In the genomic region with DNA sequence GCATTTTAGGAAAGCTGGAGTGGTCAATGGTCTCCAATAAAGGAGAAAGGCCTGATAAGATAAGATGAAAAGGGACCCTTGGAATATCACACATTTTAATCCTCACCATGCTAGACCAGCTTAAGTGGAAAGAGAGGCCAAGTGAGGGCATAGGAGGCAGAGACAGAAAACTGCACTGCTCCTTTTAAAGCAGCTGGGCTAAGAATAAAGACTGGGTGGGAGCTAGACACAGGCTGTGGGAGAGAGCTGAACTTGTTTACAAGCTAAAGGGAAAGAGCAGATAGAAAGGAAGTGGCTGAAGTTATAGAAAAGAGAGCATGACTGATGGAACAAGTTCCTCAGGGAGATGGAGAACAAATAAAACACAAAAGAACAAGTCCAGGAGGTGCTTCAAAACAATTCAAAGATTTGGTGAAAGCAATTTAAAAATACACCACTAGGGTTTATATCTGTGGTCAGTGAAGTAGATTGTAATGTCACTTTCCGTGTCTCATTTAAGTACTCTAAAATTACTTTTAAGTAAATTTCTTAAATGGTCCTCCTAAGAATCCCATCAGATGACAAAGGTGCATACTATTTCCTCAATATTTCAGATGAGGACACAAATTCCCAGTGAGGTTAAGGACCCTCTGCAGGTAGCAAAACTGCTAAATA, we compare ENCODE assay signal across 14 cellular contexts. TPM values are rescaled to one million over a fixed set of nuclear protein-coding genes. Genes with fewer than 3 reads are reported as not detected.
DNase-seq lines count a peak whose midpoint lies in the region; ATAC-seq, FAIRE-seq and TF ChIP-seq lines count a peak whose summit lies in the region.
"Had no signal": no experiment of that assay in that cellular context is flagged by ENCODE, and none has a peak within 500 bp of the region (broad histone marks: within the 10 kb centered on the region; RNA-seq: fewer than 3 reads in every experiment).

No MANE protein-coding gene starts in this region.

- H3K9me1 ChIP-seq in endothelial cell of umbilical vein (replicated peaks; ENCODE audit: control insufficient read depth, extremely low read depth, insufficient read depth, low read length) = no peaks in the 10 kb centered on the region

- dilution Hi-C loops in endothelial cell of umbilical vein (cut with MboI; ENCODE audit: extremely low pct_ligation_motif_present, low sequenced_read_pairs) = no loop called here

- H3K4me1 ChIP-seq in PC-3 (ENCODE audit: insufficient read depth, low read length) (peaks cover 6% of the 10 kb centered on the region; the same call in 1 of the 2 replicates), endothelial cell of umbilical vein (ENCODE audit: control insufficient read depth, extremely low read depth, insufficient read depth, low read length) (peaks cover 1% of the 10 kb centered on the region), sigmoid colon (peaks cover 0 to 73% (median 58%) of the 10 kb centered on the region in 4 donors)

- TF ChIP-seq CTCF in PC-3 (conservative IDR thresholded peaks at IDR 0.05; ENCODE audit: low read depth, low read length) (0 out of 2 replicates have a peak, but pooled peaks have one; percentile 14), endothelial cell of umbilical vein (IDR thresholded peaks at IDR 0.05; ENCODE audit: extremely low read depth in 1 of 2, insufficient read depth in 1 of 2, low read depth in 1 of 2, low read length in 2 of 2) (no peak), sigmoid colon (IDR thresholded peaks at IDR 0.05) (no peak)

- intact Hi-C loops in PC-3 (cut with micrococcal nuclease) (loop anchor here (5.0 kb wide), 1 partner anchor 65 kb away; no protein-coding TSS in a partner anchor), endothelial cell of umbilical vein (cut with micrococcal nuclease) (no loop called here), sigmoid colon (cut with DNase I) (loop anchor here (10.0 kb wide), 1 partner anchor 163 kb away; no protein-coding TSS in a partner anchor)

- CTCF ChIA-PET in PC-3 (lab: Charles Lee) (no interaction called here), endothelial cell of umbilical vein (lab: Charles Lee) (interaction anchor here (0.7 to 3.7 kb wide), 5 partner anchors 8 to 647 kb away, joined by 3 to 14 read pairs (median 4); no protein-coding TSS in a partner anchor)

- H3K4me2 ChIP-seq in PC-3 (ENCODE audit: low read length) = no peak overlapping the region
- no peak overlapping the region for H3K4me2 ChIP-seq in endothelial cell of umbilical vein (ENCODE audit: insufficient read depth, low read length)

- H3K9me3 Mint-ChIP-seq in stimulated activated effector memory CD8-positive, alpha-beta T cell treated with anti-CD3 and anti-CD28 coated beads, Interleukin-12 subunit alpha, Interleukin-12 subunit beta, amount 100 ng/mL, for 72 hours = no peaks in the 10 kb centered on the region
- H3K9me3 Mint-ChIP-seq: activated naive CD4-positive, alpha-beta T cell treated with anti-CD3 and anti-CD28 coated beads for 36 hours; stimulated activated memory B cell treated with anti-CD40 and anti-IgM and Interleukin-4, amounts not matched to agents 10 μg/mL and 1 μg/mL and 100 μg/mL, for 72 hours had no signal

- no peak overlapping the region for H3K27ac Mint-ChIP-seq in stimulated activated effector memory CD8-positive, alpha-beta T cell treated with anti-CD3 and anti-CD28 coated beads, Interleukin-12 subunit alpha, Interleukin-12 subunit beta, amount 100 ng/mL, for 72 hours
- H3K27ac Mint-ChIP-seq: activated naive CD4-positive, alpha-beta T cell treated with anti-CD3 and anti-CD28 coated beads for 36 hours; stimulated activated memory B cell treated with anti-CD40 and anti-IgM and Interleukin-4, amounts not matched to agents 10 μg/mL and 1 μg/mL and 100 μg/mL, for 72 hours had no signal

- H3F3A ChIP-seq in PC-3 (ENCODE audit: low read length, unreplicated experiment) = no peaks in the 10 kb centered on the region

- POLR2A ChIA-PET in PC-3 (lab: Charles Lee; ENCODE audit: unreplicated experiment) (no interaction called here), endothelial cell of umbilical vein (lab: Charles Lee) (no interaction called here)

- H3K27me3 ChIP-seq in PC-3 (ENCODE audit: low read length) (no peaks in the 10 kb centered on the region), endothelial cell of umbilical vein (ENCODE audit: control insufficient read depth in 2 of 2, insufficient read depth in 2 of 2, low read length in 2 of 2) (no peaks in the 10 kb centered on the region), sigmoid colon (no peaks in the 10 kb centered on the region)
- H3K27me3 ChIP-seq: neutrophil had no signal

- no peaks in the 10 kb centered on the region for H3K36me3 ChIP-seq in PC-3 (ENCODE audit: low read depth, low read length)
- H3K36me3 ChIP-seq in endothelial cell of umbilical vein (ENCODE audit: control insufficient read depth in 2 of 2, extremely low read depth in 1 of 2, insufficient read depth in 2 of 2, low read length in 2 of 2) = no peaks in the 10 kb centered on the region
- H3K36me3 ChIP-seq in sigmoid colon = no peaks in the 10 kb centered on the region
- H3K36me3 ChIP-seq: neutrophil had no signal

- H3K79me2 ChIP-seq in PC-3 (ENCODE audit: low read length) (0 out of 2 replicates have a peak, but pooled peaks cover 3% of the 10 kb centered on the region), endothelial cell of umbilical vein (ENCODE audit: control insufficient read depth, insufficient read depth, low read length) (peaks cover 52% of the 10 kb centered on the region)

- H4K20me1 ChIP-seq in PC-3 (ENCODE audit: low read length) (no peaks in the 10 kb centered on the region), endothelial cell of umbilical vein (replicated peaks; ENCODE audit: control insufficient read depth, extremely low read depth, insufficient read depth, low read length) (peaks cover 2% of the 10 kb centered on the region)

- 80 to 81% methylated on average over 1 of the region's 1 CpG for WGBS in sigmoid colon, 2 donors

- no peak for TF ChIP-seq POLR2A in endothelial cell of umbilical vein (IDR thresholded peaks at IDR 0.05; ENCODE audit: low read depth, low read length)
- no peak for TF ChIP-seq POLR2A in sigmoid colon (IDR thresholded peaks at IDR 0.05)

- H3K9me2 ChIP-seq in PC-3 (replicated peaks; ENCODE audit: low read length) = no peaks in the 10 kb centered on the region

- BruUV-seq in PC-3 (replicated peaks; lab: Mats Ljungman, UMichigan) = no TSS peak
- BruUV-seq in endothelial cell of umbilical vein (replicated peaks; lab: Mats Ljungman, UMichigan) = no TSS peak

- no peak for FAIRE-seq in endothelial cell of umbilical vein (lab: Jason Lieb, UNC)
- FAIRE-seq: bronchial epithelial cell had no signal

- ATAC-seq in PC-3 = no peak
- ATAC-seq in GM18867 (IDR thresholded peaks at IDR 0.05; ENCODE audit: unreplicated experiment) = no peak
- ATAC-seq in stimulated activated effector memory CD8-positive, alpha-beta T cell treated with anti-CD3 and anti-CD28 coated beads, Interleukin-12 subunit alpha, Interleukin-12 subunit beta, amount 100 ng/mL, for 72 hours = no peak
- ATAC-seq: stimulated activated memory B cell treated with anti-CD40 and anti-IgM and Interleukin-4, amounts not matched to agents 10 μg/mL and 1 μg/mL and 100 μg/mL, for 72 hours had no signal

- H3K27ac ChIP-seq in PC-3 (ENCODE audit: low read length) (no peak overlapping the region), endothelial cell of umbilical vein (ENCODE audit: insufficient read depth, low read depth, low read length) (no peak overlapping the region), sigmoid colon (peak overlapping the region; percentile 21 to 60 (median 39))
- H3K27ac ChIP-seq: neutrophil had no signal

- no peak overlapping the region for H3K9ac ChIP-seq in PC-3 (ENCODE audit: low read length)
- no peak overlapping the region for H3K9ac ChIP-seq in endothelial cell of umbilical vein (replicated peaks; ENCODE audit: extremely low read depth, insufficient read depth, low read length)

- H3K36me3 Mint-ChIP-seq in stimulated activated effector memory CD8-positive, alpha-beta T cell treated with anti-CD3 and anti-CD28 coated beads, Interleukin-12 subunit alpha, Interleukin-12 subunit beta, amount 100 ng/mL, for 72 hours = no peaks in the 10 kb centered on the region
- H3K36me3 Mint-ChIP-seq: stimulated activated memory B cell treated with anti-CD40 and anti-IgM and Interleukin-4, amounts not matched to agents 10 μg/mL and 1 μg/mL and 100 μg/mL, for 72 hours had no signal

- H3K9me3 ChIP-seq in PC-3 (ENCODE audit: low read length) (no peaks in the 10 kb centered on the region), endothelial cell of umbilical vein (replicated peaks; ENCODE audit: control insufficient read depth, insufficient read depth, low read length) (no peaks in the 10 kb centered on the region), sigmoid colon (no peaks in the 10 kb centered on the region)
- H3K9me3 ChIP-seq: neutrophil had no signal

- no peak overlapping the region for H3K4me3 ChIP-seq in PC-3 (ENCODE audit: low read length)
- no peak overlapping the region for H3K4me3 ChIP-seq in endothelial cell of umbilical vein (replicated peaks in 1 of 3; ENCODE audit: insufficient read depth in 1 of 3, low read depth in 1 of 3, low read length in 3 of 3)
- H3K4me3 ChIP-seq in sigmoid colon = no peak overlapping the region

- TF ChIP-seq EP300 in sigmoid colon (IDR thresholded peaks at IDR 0.05) = no peak

- H2AFZ ChIP-seq in PC-3 (ENCODE audit: low read length) (no peak overlapping the region), endothelial cell of umbilical vein (ENCODE audit: low read depth, low read length) (no peak overlapping the region)

- DNase-seq in EH (ENCODE audit: low read depth) = peak; percentile 41
- peak; percentile 17 for DNase-seq in PC-3
- DNase-seq in endothelial cell of umbilical vein (ENCODE audit: low read depth, low spot score) = peak; percentile 51
- no peak for DNase-seq in sigmoid colon
- DNase-seq in islet precursor cell = no peak
- no peak for DNase-seq in stimulated activated effector memory CD8-positive, alpha-beta T cell treated with anti-CD3 and anti-CD28 coated beads, Interleukin-12 subunit alpha, Interleukin-12 subunit beta, amount 100 ng/mL, for 72 hours (ENCODE audit: low spot score in 2 of 2)
- no peak for DNase-seq in SHP77 (lab: John Stamatoyannopoulos, UW)
- DNase-seq: activated naive CD4-positive, alpha-beta T cell treated with anti-CD3 and anti-CD28 coated beads for 36 hours; mammary epithelial cell; T-helper 2 cell had no signal

- no peaks in the 10 kb centered on the region for H3K4me1 Mint-ChIP-seq in stimulated activated effector memory CD8-positive, alpha-beta T cell treated with anti-CD3 and anti-CD28 coated beads, Interleukin-12 subunit alpha, Interleukin-12 subunit beta, amount 100 ng/mL, for 72 hours
- H3K4me1 Mint-ChIP-seq: stimulated activated memory B cell treated with anti-CD40 and anti-IgM and Interleukin-4, amounts not matched to agents 10 μg/mL and 1 μg/mL and 100 μg/mL, for 72 hours had no signal

- H3K4me3 Mint-ChIP-seq in stimulated activated effector memory CD8-positive, alpha-beta T cell treated with anti-CD3 and anti-CD28 coated beads, Interleukin-12 subunit alpha, Interleukin-12 subunit beta, amount 100 ng/mL, for 72 hours = no peak overlapping the region
- H3K4me3 Mint-ChIP-seq: activated naive CD4-positive, alpha-beta T cell treated with anti-CD3 and anti-CD28 coated beads for 36 hours; stimulated activated memory B cell treated with anti-CD40 and anti-IgM and Interleukin-4, amounts not matched to agents 10 μg/mL and 1 μg/mL and 100 μg/mL, for 72 hours had no signal

RNA-seq across cellular contexts. Expression of gene COL5A2, which starts 7.5 kb away (rescaled TPM):
- total RNA-seq in PC-3 (2014; rRNA removed) = 56.2 and 60.1 TPM in 2 replicates
- total RNA-seq in endothelial cell of umbilical vein = 123 and 138 TPM in 2 replicates
- 40.6 and 47.4 TPM in 2 replicates for polyA plus RNA-seq in endothelial cell of umbilical vein
- polyA plus RNA-seq in endothelial cell of umbilical vein (2011; cell fraction: cytosol; rRNA removed) = 59.0 and 66.0 TPM in 2 replicates
- polyA plus RNA-seq in endothelial cell of umbilical vein (2011; cell fraction: nucleus; rRNA removed) = 139 and 148 TPM in 2 replicates
- polyA plus RNA-seq in endothelial cell of umbilical vein (2012) = 148 and 260 TPM in 2 replicates
- 126 and 150 TPM in 2 replicates for polyA minus RNA-seq in endothelial cell of umbilical vein
- 0.61 TPM for polyA minus RNA-seq in endothelial cell of umbilical vein (2011; cell fraction: cytosol; rRNA and poly(A)+ RNA removed)
- polyA minus RNA-seq in endothelial cell of umbilical vein (2011; cell fraction: nucleus; rRNA and poly(A)+ RNA removed) = 65.6 and 71.3 TPM in 2 replicates
- 100 to 1,000 TPM in 1 of 4 donors, 10 to 100 TPM in 3; 60.9 to 164 (median 90.0) TPM for total RNA-seq in sigmoid colon
- 10 to 100 TPM in 1 of 3 donors, 1 to 10 TPM in 2; 3.6 to 31.0 (median 3.7) TPM for polyA plus RNA-seq in sigmoid colon

Comparison
In these comparisons a context has a peak if more than half of its experiments do, and no peak if none do; other contexts are left out.
1. DNase-seq: peak in EH (single experiment), PC-3 (single experiment) and endothelial cell of umbilical vein (single experiment); none in sigmoid colon (single experiment), islet precursor cell (single experiment), stimulated activated effector memory CD8-positive, alpha-beta T cell treated with anti-CD3 and anti-CD28 coated beads, Interleukin-12 subunit alpha, Interleukin-12 subunit beta, amount 100 ng/mL, for 72 hours (0 of 2) and SHP77 (0 of 2).
2. H3K27ac ChIP-seq: peak in sigmoid colon (4 of 4); none in PC-3 (single experiment) and endothelial cell of umbilical vein (single experiment).